23 cellular contexts compared by ENCODE assay signal in genomic region chr1:22338071-22338765, GRCh38.
DNase-seq lines count a peak whose midpoint lies in the region; ATAC-seq, FAIRE-seq and TF ChIP-seq lines count a peak whose summit lies in the region.
"Had no signal": no experiment of that assay in that cellular context is flagged by ENCODE, and none has a peak within 500 bp of the region (broad histone marks: within the 10 kb centered on the region; RNA-seq: fewer than 3 reads in every experiment).

No MANE protein-coding gene starts in this region.

- H4K20me1 ChIP-seq in H9 (ENCODE audit: control insufficient read depth, insufficient read depth, insufficient read length) (no peaks in the 10 kb centered on the region), K562 (replicated peaks; ENCODE audit: control insufficient read depth, insufficient read depth, low read length) (0 out of 2 replicates have a peak, but pooled peaks cover 10% of the 10 kb centered on the region)
- H4K20me1 ChIP-seq: BLaER1 had no signal

- no CpG with 5 or more reads among the region's 12 CpGs for WGBS in H9 (ENCODE audit: extremely low coverage, insufficient read length, low lambda C conversion rate)
- WGBS in K562 (ENCODE audit: insufficient coverage, low coverage, missing lambda C conversion rate) = under 1% methylated on average over 12 of the region's 12 CpGs

- DNase-seq in NCI-H146 (lab: John Stamatoyannopoulos, UW) (peak; percentile 4), NCI-H146 treated with DMSO at 0.1 percent for 48 hours (lab: John Stamatoyannopoulos, UW; ENCODE audit: unreplicated experiment) (no peak), H9 (no peak), K562 (ENCODE audit: extremely low read depth in 1 of 4, low spot score in 3 of 4) (no peak), NCI-H345 treated with DMSO at 0.1 percent for 48 hours (lab: John Stamatoyannopoulos, UW; ENCODE audit: unreplicated experiment) (no peak)
- no peak for DNase-seq in activated CD4-positive, alpha-beta memory T cell treated with anti-CD3 and anti-CD28 coated beads, Interleukin-2, amount 10 ng/mL, durations not matched to agents 7 days and 5 days
- DNase-seq: Caco-2; CD4-positive, CD25-positive, alpha-beta regulatory T cell; CD8-positive, alpha-beta T cell; DMS153; DND-41; GM23248; H7; HFFc6 had no signal

- H3K9me3 Mint-ChIP-seq in H9 = no peaks in the 10 kb centered on the region; a peak in 1 of 5 replicates
- H3K9me3 Mint-ChIP-seq in activated CD4-positive, alpha-beta memory T cell treated with anti-CD3 and anti-CD28 coated beads, Interleukin-2, amount 10 ng/mL, durations not matched to agents 7 days and 5 days = no peaks in the 10 kb centered on the region
- H3K9me3 Mint-ChIP-seq: CD8-positive, alpha-beta T cell had no signal

- POLR2A ChIA-PET in K562 (lab: Yijun Ruan, JAX) = no interaction called here
- POLR2A ChIA-PET in activated CD4-positive, alpha-beta memory T cell treated with anti-CD3 and anti-CD28 coated beads, Interleukin-2, amount 10 ng/mL, durations not matched to agents 7 days and 5 days (lab: Charles Lee) = no interaction called here

- no peak for TF ChIP-seq POLR2A in K562 (conservative IDR thresholded peaks at IDR 0.05)

- no peak for ATAC-seq in K562
- ATAC-seq: CD8-positive, alpha-beta T cell; HCT116 had no signal

- no TSS peak for BruUV-seq in K562 (replicated peaks; lab: Mats Ljungman, UMichigan)

- H3K4me1 Mint-ChIP-seq in H9 = peaks cover 8 to 10% of the 10 kb centered on the region in 2 experiments
- peaks cover 2% of the 10 kb centered on the region for H3K4me1 Mint-ChIP-seq in activated CD4-positive, alpha-beta memory T cell treated with anti-CD3 and anti-CD28 coated beads, Interleukin-2, amount 10 ng/mL, durations not matched to agents 7 days and 5 days
- H3K4me1 Mint-ChIP-seq: B cell had no signal

- no peak overlapping the region for H2BK120ac ChIP-seq in H9 (ENCODE audit: low read depth, low read length, poor library complexity, severe bottlenecking)

- H3T11ph ChIP-seq in H9 (ENCODE audit: low read length) = no peak overlapping the region

- CTCF ChIA-PET in K562 (lab: Yijun Ruan, JAX; ENCODE audit: low intra/inter-chr PET ratio) = no interaction called here
- CTCF ChIA-PET in activated CD4-positive, alpha-beta memory T cell treated with anti-CD3 and anti-CD28 coated beads, Interleukin-2, amount 10 ng/mL, durations not matched to agents 7 days and 5 days (lab: Charles Lee) = no interaction called here

- H4K91ac ChIP-seq in H9 (ENCODE audit: insufficient read length, low read depth, low read length) = no peak overlapping the region

- no peak overlapping the region for H3K27ac Mint-ChIP-seq in H9
- H3K27ac Mint-ChIP-seq in activated CD4-positive, alpha-beta memory T cell treated with anti-CD3 and anti-CD28 coated beads, Interleukin-2, amount 10 ng/mL, durations not matched to agents 7 days and 5 days = no peak overlapping the region
- H3K27ac Mint-ChIP-seq: B cell; CD4-positive, CD25-positive, alpha-beta regulatory T cell; CD8-positive, alpha-beta T cell; HFFc6 had no signal

- no peak overlapping the region for H4K5ac ChIP-seq in H9 (ENCODE audit: insufficient read length, low read depth, low read length)

- H3K9me3 ChIP-seq in H9 (ENCODE audit: control insufficient read depth, low read depth, low read length) (no peaks in the 10 kb centered on the region), K562 (replicated peaks; ENCODE audit: control insufficient read depth, insufficient read depth, low read depth, low read length) (no peaks in the 10 kb centered on the region)
- H3K9me3 ChIP-seq: BLaER1, Caco-2 had no signal

- H2BK20ac ChIP-seq in H9 (ENCODE audit: low read depth, low read length, poor library complexity, severe bottlenecking) = no peak overlapping the region

- no peak for TF ChIP-seq CTCF in H9 (conservative IDR thresholded peaks at IDR 0.05)
- no peak for TF ChIP-seq CTCF in K562 (IDR thresholded peaks at IDR 0.05 in 2 of 3, conservative IDR thresholded peaks at IDR 0.05 in 1 of 3; ENCODE audit: insufficient read depth in 2 of 3, low read depth in 1 of 3, low read length in 3 of 3)

- H3K79me1 ChIP-seq in H9 (ENCODE audit: insufficient read depth, low read depth, low read length, poor library complexity, severe bottlenecking) = no peaks in the 10 kb centered on the region

- in situ Hi-C loops in K562 (cut with MboI) = no loop called here

- no peaks in the 10 kb centered on the region for H3K23me2 ChIP-seq in H9 (ENCODE audit: insufficient read length, low read depth, low read length, poor library complexity, severe bottlenecking)

- no peak overlapping the region for H3K4me3 ChIP-seq in K562
- H3K4me3 ChIP-seq: BLaER1, GM23248 had no signal

- no peak overlapping the region for H2AK5ac ChIP-seq in H9 (ENCODE audit: insufficient read length, low read length)

- no peak overlapping the region for H3K56ac ChIP-seq in H9 (ENCODE audit: insufficient read length, low read depth, low read length)

- no peak overlapping the region for H4K8ac ChIP-seq in H9 (replicated peaks; ENCODE audit: insufficient read length, low read depth, low read length)

- no peak overlapping the region for H3K4ac ChIP-seq in H9 (ENCODE audit: low read depth, low read length)

- H3K4me1 ChIP-seq in H9 (ENCODE audit: insufficient read depth, low read length) (no peaks in the 10 kb centered on the region), K562 (replicated peaks in 1 of 2; ENCODE audit: control insufficient read depth in 2 of 2, insufficient read depth in 2 of 2, low read length in 2 of 2) (peaks cover 0 to 20% of the 10 kb centered on the region in 2 experiments; a peak in 3 of 5 replicates)
- H3K4me1 ChIP-seq: Caco-2 had no signal

- no peak overlapping the region for H2BK5ac ChIP-seq in H9 (ENCODE audit: insufficient read length, low read length)

- 0 out of 2 replicates have a peak overlapping the region, but pooled peaks have one; percentile 4 for H3K14ac ChIP-seq in H9 (ENCODE audit: insufficient read depth, low read length)

- H3K36me3 Mint-ChIP-seq in H9 (ENCODE audit: insufficient read depth in 1 of 3, low read depth in 3 of 3) = no peaks in the 10 kb centered on the region
- H3K36me3 Mint-ChIP-seq in activated CD4-positive, alpha-beta memory T cell treated with anti-CD3 and anti-CD28 coated beads, Interleukin-2, amount 10 ng/mL, durations not matched to agents 7 days and 5 days (ENCODE audit: low read depth) = no peaks in the 10 kb centered on the region
- H3K36me3 Mint-ChIP-seq: CD8-positive, alpha-beta T cell had no signal

- no peak overlapping the region for H3K18ac ChIP-seq in H9 (ENCODE audit: insufficient read length, low read depth, low read length)

- H3K27me3 Mint-ChIP-seq in H9 (ENCODE audit: low read depth) = peaks cover 6% of the 10 kb centered on the region
- peaks cover 28% of the 10 kb centered on the region for H3K27me3 Mint-ChIP-seq in activated CD4-positive, alpha-beta memory T cell treated with anti-CD3 and anti-CD28 coated beads, Interleukin-2, amount 10 ng/mL, durations not matched to agents 7 days and 5 days

- H3K4me2 ChIP-seq in H9 (ENCODE audit: insufficient read depth, insufficient read length, low read length) (no peak overlapping the region), K562 (ENCODE audit: insufficient read depth, low read length) (no peak overlapping the region)
- H3K4me2 ChIP-seq: BLaER1 had no signal

- no peak overlapping the region for H2AFZ ChIP-seq in H9 (ENCODE audit: low read length)
- no peak overlapping the region for H2AFZ ChIP-seq in K562 (ENCODE audit: low read depth, low read length)
- H2AFZ ChIP-seq: GM23248 had no signal

- no peaks in the 10 kb centered on the region for H3K36me3 ChIP-seq in K562 (ENCODE audit: control insufficient read depth, insufficient read depth, low read length)
- H3K36me3 ChIP-seq: BLaER1 had no signal

- H3K23ac ChIP-seq in H9 (ENCODE audit: insufficient read length, low read depth, low read length) = no peak overlapping the region

- H2BK12ac ChIP-seq in H9 (ENCODE audit: insufficient read length, low read depth, low read length) = no peak overlapping the region

- TF ChIP-seq EP300 in K562 (IDR thresholded peaks at IDR 0.05; ENCODE audit: low read length) = no peak

- TF ChIP-seq RAD21 in K562 (CRISPR knock-in tag; conservative IDR thresholded peaks at IDR 0.05 in 1 of 2, IDR thresholded peaks at IDR 0.05 in 1 of 2) = no peak

- H3K79me2 ChIP-seq in H9 (ENCODE audit: insufficient read depth, low read length) (no peaks in the 10 kb centered on the region), K562 (ENCODE audit: control insufficient read depth, insufficient read depth, low read length) (no peaks in the 10 kb centered on the region)

- no peaks in the 10 kb centered on the region for H3K27me3 ChIP-seq in H9 (ENCODE audit: insufficient read depth, low read length)
- peaks cover 30 to 45% of the 10 kb centered on the region in 2 experiments for H3K27me3 ChIP-seq in K562 (ENCODE audit: control insufficient read depth in 2 of 2, insufficient read depth in 2 of 2, low read length in 2 of 2)
- H3K27me3 ChIP-seq: BLaER1 had no signal

- no peak for FAIRE-seq in K562 (lab: Jason Lieb, UNC)
- FAIRE-seq: A204.1, G401.6, GM19239, H1 had no signal

- intact Hi-C loops in K562 (cut with micrococcal nuclease) = no loop called here

- no peak overlapping the region for H2BK15ac ChIP-seq in H9 (ENCODE audit: low read depth, low read length)

- H3K9ac ChIP-seq in H9 (ENCODE audit: extremely low read depth, insufficient read length, low read length) (no peak overlapping the region), K562 (ENCODE audit: insufficient read depth in 1 of 2, low read depth in 2 of 2, low read length in 2 of 2) (no peak overlapping the region)
- H3K9ac ChIP-seq: BLaER1, GM23248 had no signal

- H3K27ac ChIP-seq in H9 (ENCODE audit: insufficient read length, low read depth, low read length) (no peak overlapping the region), K562 (ENCODE audit: extremely low read depth, low read depth, low read length) (no peak overlapping the region)
- H3K27ac ChIP-seq: 22Rv1, BLaER1, C4-2B, GM23248 had no signal

- H3K4me3 Mint-ChIP-seq in H9 = no peak overlapping the region
- H3K4me3 Mint-ChIP-seq in activated CD4-positive, alpha-beta memory T cell treated with anti-CD3 and anti-CD28 coated beads, Interleukin-2, amount 10 ng/mL, durations not matched to agents 7 days and 5 days = no peak overlapping the region
- H3K4me3 Mint-ChIP-seq: B cell; CD4-positive, CD25-positive, alpha-beta regulatory T cell; CD8-positive, alpha-beta T cell; HFFc6 had no signal

- H3K9me1 ChIP-seq in K562 (ENCODE audit: control insufficient read depth, insufficient read depth, low read length) = no peaks in the 10 kb centered on the region

TF ChIP-seq in K562, 482 proteins besides CTCF, POLR2A, EP300 and RAD21 (continues in another document):
- TF ChIP-seq ATF3 (IDR thresholded peaks at IDR 0.05) (peak; percentile 92), ATF3 (CRISPR knock-in tag; conservative IDR thresholded peaks at IDR 0.05) (no peak), SNRNP70 (optimal IDR thresholded peaks at IDR 0.05; ENCODE audit: low read depth, low read length) (no peak)
